9 cellular contexts compared by ENCODE assay signal in the genomic region with DNA sequence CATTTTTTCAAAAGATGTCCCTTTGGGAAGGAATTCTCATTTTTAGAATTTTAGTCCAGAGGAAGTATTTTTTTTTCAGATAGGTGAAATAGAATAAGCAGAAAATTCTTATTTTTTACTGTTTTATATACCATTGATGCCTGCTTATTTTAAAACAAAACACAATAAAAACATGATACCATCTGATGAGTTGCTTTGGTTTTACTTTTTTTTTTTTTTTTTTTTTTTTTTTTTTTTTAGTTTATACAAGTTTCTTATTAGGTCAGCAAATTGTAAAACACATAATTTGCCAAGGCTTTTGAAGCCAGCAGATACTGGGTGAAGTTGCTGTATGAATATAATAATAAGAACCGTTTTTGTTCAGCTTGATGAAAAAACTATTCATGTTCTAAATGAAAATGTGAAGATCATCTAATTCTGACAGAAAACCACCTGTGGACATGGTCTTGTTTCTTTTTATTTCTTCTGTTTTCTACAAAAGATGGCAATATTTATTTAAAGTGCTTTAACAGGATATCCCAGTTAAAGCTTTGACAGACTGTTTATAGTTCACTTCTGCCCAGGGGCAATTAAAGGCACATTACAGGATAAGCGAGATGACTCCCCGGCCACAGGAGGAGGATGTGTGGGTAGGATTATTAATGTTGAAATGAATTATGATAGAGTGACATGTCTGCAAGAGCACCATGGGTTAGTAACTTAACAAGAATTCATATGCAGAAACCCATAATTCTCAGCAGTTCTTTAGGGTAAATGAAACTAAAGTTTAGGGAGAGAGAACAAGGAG.
DNase-seq lines count a peak whose midpoint lies in the region; ATAC-seq and TF ChIP-seq lines count a peak whose summit lies in the region.
"Had no signal": no experiment of that assay in that cellular context is flagged by ENCODE, and none has a peak within 500 bp of the region (broad histone marks: within the 10 kb centered on the region; RNA-seq: fewer than 3 reads in every experiment).

No MANE protein-coding gene starts in this region.

- peak; percentile 87 for ATAC-seq in stimulated activated naive CD8-positive, alpha-beta T cell treated with anti-CD3 and anti-CD28 coated beads, Interleukin-15, amount 100 ng/mL, for 72 hours

- POLR2A ChIA-PET in RWPE1 (lab: Yijun Ruan, JAX; ENCODE audit: low non-redundant PET), result no interaction called here

- CTCF ChIA-PET in RWPE1 (lab: Yijun Ruan, JAX), result interaction anchor here (0.7 kb wide), 1 partner anchor 109 kb away, joined by 5 read pairs; no protein-coding TSS in a partner anchor

- no peak overlapping the region for H3K27ac ChIP-seq in RWPE1
- peak overlapping the region; percentile 7 for H3K27ac ChIP-seq in effector memory CD4-positive, alpha-beta T cell (ENCODE audit: insufficient read depth, low read length, poor library complexity, severe bottlenecking)
- H3K27ac ChIP-seq: C4-2B had no signal

- H3K36me3 ChIP-seq in effector memory CD4-positive, alpha-beta T cell (ENCODE audit: control insufficient read depth, insufficient read depth, low read length), result no peaks in the 10 kb centered on the region

- H3K9me3 ChIP-seq in effector memory CD4-positive, alpha-beta T cell (ENCODE audit: control insufficient read depth, low read length), result no peaks in the 10 kb centered on the region

- no peaks in the 10 kb centered on the region for H3K9me3 Mint-ChIP-seq in stimulated activated naive CD8-positive, alpha-beta T cell treated with anti-CD3 and anti-CD28 coated beads, Interleukin-15, amount 100 ng/mL, for 72 hours

- peak; percentile 11 for DNase-seq in activated naive CD4-positive, alpha-beta T cell treated with Interleukin-2 at 50 U/mL for 16 hours
- no peak for DNase-seq in activated naive CD4-positive, alpha-beta T cell (lab: John Stamatoyannopoulos, UW)
- peak; percentile 69 for DNase-seq in RWPE1 (ENCODE audit: low spot score)
- no peak for DNase-seq in effector memory CD4-positive, alpha-beta T cell
- no peak for DNase-seq in stimulated activated naive CD8-positive, alpha-beta T cell treated with anti-CD3 and anti-CD28 coated beads, Interleukin-15, amount 100 ng/mL, for 72 hours
- no peak for DNase-seq in GM10266 (ENCODE audit: extremely low spot score)
- no peak for DNase-seq in stimulated activated naive CD4-positive, alpha-beta T cell (lab: John Stamatoyannopoulos, UW)
- DNase-seq in SKM-1 (lab: John Stamatoyannopoulos, UW; ENCODE audit: unreplicated experiment), result no peak

- H3K27me3 ChIP-seq in effector memory CD4-positive, alpha-beta T cell (replicated peaks; ENCODE audit: control insufficient read depth, insufficient read depth, low read length, poor library complexity, severe bottlenecking), result no peaks in the 10 kb centered on the region

- H3K4me1 Mint-ChIP-seq in stimulated activated naive CD8-positive, alpha-beta T cell treated with anti-CD3 and anti-CD28 coated beads, Interleukin-15, amount 100 ng/mL, for 72 hours, result peaks cover 48% of the 10 kb centered on the region

- H3K27ac Mint-ChIP-seq in stimulated activated naive CD8-positive, alpha-beta T cell treated with anti-CD3 and anti-CD28 coated beads, Interleukin-15, amount 100 ng/mL, for 72 hours, result peak overlapping the region in 1 of 2 donors; percentile 66

- no peak overlapping the region for H3K4me3 ChIP-seq in effector memory CD4-positive, alpha-beta T cell (ENCODE audit: insufficient read depth, low read depth, low read length, poor library complexity, severe bottlenecking)

- H3K4me3 Mint-ChIP-seq in stimulated activated naive CD8-positive, alpha-beta T cell treated with anti-CD3 and anti-CD28 coated beads, Interleukin-15, amount 100 ng/mL, for 72 hours, result no peak overlapping the region

- TF ChIP-seq CTCF in RWPE1 (conservative IDR thresholded peaks at IDR 0.05; ENCODE audit: low read depth) (no peak), GM10266 (IDR thresholded peaks at IDR 0.05; ENCODE audit: control insufficient read depth, insufficient read depth, low read depth, missing control alignments) (no peak)

- no peaks in the 10 kb centered on the region for H3K27me3 Mint-ChIP-seq in stimulated activated naive CD8-positive, alpha-beta T cell treated with anti-CD3 and anti-CD28 coated beads, Interleukin-15, amount 100 ng/mL, for 72 hours

- peaks cover 12% of the 10 kb centered on the region for H3K4me1 ChIP-seq in effector memory CD4-positive, alpha-beta T cell (ENCODE audit: control insufficient read depth, insufficient read depth, low read length, poor library complexity, severe bottlenecking)

Comparison
In these comparisons a context has a peak if more than half of its experiments do, and no peak if none do; other contexts are left out.
1. DNase-seq: peak in activated naive CD4-positive, alpha-beta T cell treated with Interleukin-2 at 50 U/mL for 16 hours (single experiment) and RWPE1 (single experiment); none in activated naive CD4-positive, alpha-beta T cell (0 of 4), effector memory CD4-positive, alpha-beta T cell (0 of 3), stimulated activated naive CD8-positive, alpha-beta T cell treated with anti-CD3 and anti-CD28 coated beads, Interleukin-15, amount 100 ng/mL, for 72 hours (0 of 2), GM10266 (single experiment), stimulated activated naive CD4-positive, alpha-beta T cell (0 of 6) and SKM-1 (single experiment).